In the genomic region with DNA sequence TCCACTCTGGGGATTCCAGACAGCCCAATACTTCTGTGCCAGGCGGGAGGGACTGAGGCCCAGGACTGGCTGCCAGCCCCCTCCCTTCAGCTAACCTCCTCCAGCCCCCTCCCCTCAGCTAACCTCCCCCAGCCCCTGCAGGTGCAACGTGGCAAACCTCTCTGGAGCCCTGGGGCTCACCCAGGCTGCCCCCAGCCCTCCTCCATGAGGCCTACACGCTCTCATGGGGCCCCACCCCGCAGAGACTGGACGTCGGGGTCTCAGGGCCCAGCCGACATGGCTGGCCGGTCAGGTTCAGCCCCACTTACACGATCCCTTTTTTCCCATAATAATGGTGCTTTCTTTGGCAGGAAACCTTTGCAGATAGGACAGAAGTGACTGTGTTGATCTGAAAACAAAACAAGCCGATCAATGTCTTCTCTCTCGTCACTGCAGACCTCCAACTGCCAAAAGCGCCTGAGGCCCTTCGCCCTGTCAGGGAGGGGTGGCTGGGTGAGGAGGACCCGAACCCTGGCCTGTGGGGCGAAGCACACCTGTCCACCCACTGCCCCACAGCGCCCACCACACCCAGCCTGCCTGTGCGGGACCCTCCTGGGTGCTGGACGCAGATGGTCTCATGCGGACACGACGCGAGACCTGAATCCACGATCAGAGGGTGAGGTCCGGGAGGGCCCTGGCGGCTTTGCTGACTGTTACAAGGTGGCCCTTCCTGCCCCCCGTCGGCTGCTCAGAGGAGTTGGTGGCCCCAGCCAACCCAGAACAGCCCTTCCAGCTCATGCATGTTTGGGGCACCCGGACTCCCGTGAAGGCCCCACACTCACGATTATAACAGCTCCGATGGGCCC, we compare ENCODE assay signal across 26 cellular contexts. TPM values are rescaled to one million over a fixed set of nuclear protein-coding genes. Genes with fewer than 3 reads are reported as not detected.
DNase-seq lines count a peak whose midpoint lies in the region; ATAC-seq, FAIRE-seq and TF ChIP-seq lines count a peak whose summit lies in the region.
"Had no signal": no experiment of that assay in that cellular context is flagged by ENCODE, and none has a peak within 500 bp of the region (broad histone marks: within the 10 kb centered on the region; RNA-seq: fewer than 3 reads in every experiment).

No MANE protein-coding gene starts in this region.

- no peak overlapping the region for H3K23ac ChIP-seq in H9 (ENCODE audit: insufficient read length, low read depth, low read length)

- H2AK5ac ChIP-seq in H9 (ENCODE audit: insufficient read length, low read length) = no peak overlapping the region

- WGBS in H9 (ENCODE audit: extremely low coverage, insufficient read length, low lambda C conversion rate) = no CpG with 5 or more reads among the region's 31 CpGs

- H2AFZ ChIP-seq in H9 (ENCODE audit: low read length) = no peak overlapping the region

- H3K27ac Mint-ChIP-seq in H9 = peak overlapping the region in 2 of 3 experiments; percentile 23 to 40; a peak in 3 of 7 replicates
- peak overlapping the region; percentile 68 for H3K27ac Mint-ChIP-seq in stimulated activated effector memory CD8-positive, alpha-beta T cell treated with anti-CD3 and anti-CD28 coated beads, Interleukin-12 subunit alpha, Interleukin-12 subunit beta, amount 100 ng/mL, for 72 hours
- H3K27ac Mint-ChIP-seq: B cell; CD8-positive, alpha-beta T cell had no signal

- H3K4me1 ChIP-seq in left ventricle myocardium inferior (no peaks in the 10 kb centered on the region), H9 (ENCODE audit: insufficient read depth, low read length) (no peaks in the 10 kb centered on the region), kidney (ENCODE audit: control insufficient read depth in 1 of 2, insufficient read depth in 1 of 2, low read depth in 1 of 2, low read length in 2 of 2) (peaks cover 4 to 8% of the 10 kb centered on the region in 2 donors)

- no peak overlapping the region for H3K4ac ChIP-seq in H9 (ENCODE audit: low read depth, low read length)

- no peaks in the 10 kb centered on the region for H3K36me3 ChIP-seq in left ventricle myocardium inferior
- H3K36me3 ChIP-seq in kidney (ENCODE audit: control insufficient read depth in 1 of 2, insufficient read depth in 2 of 2, low read length in 2 of 2) = peaks cover 2% of the 10 kb centered on the region in 2 donors

- no peaks in the 10 kb centered on the region for H3K79me2 ChIP-seq in H9 (ENCODE audit: insufficient read depth, low read length)

- no peak overlapping the region for H4K5ac ChIP-seq in H9 (ENCODE audit: insufficient read length, low read depth, low read length)

- H3K9me3 ChIP-seq in left ventricle myocardium inferior (replicated peaks) (no peaks in the 10 kb centered on the region), H9 (ENCODE audit: control insufficient read depth, low read depth, low read length) (no peaks in the 10 kb centered on the region), kidney (ENCODE audit: control insufficient read depth in 1 of 2, low read length in 2 of 2) (no peaks in the 10 kb centered on the region)

- no peak overlapping the region; a peak in 1 of 5 replicates for H3K4me3 Mint-ChIP-seq in H9
- H3K4me3 Mint-ChIP-seq in stimulated activated effector memory CD8-positive, alpha-beta T cell treated with anti-CD3 and anti-CD28 coated beads, Interleukin-12 subunit alpha, Interleukin-12 subunit beta, amount 100 ng/mL, for 72 hours = no peak overlapping the region
- H3K4me3 Mint-ChIP-seq: B cell; CD8-positive, alpha-beta T cell had no signal

- FAIRE-seq in kidney (lab: Jason Lieb, UNC) = no peak
- FAIRE-seq: GM12892, GM19239, HTR-8/SVneo had no signal

- H2BK12ac ChIP-seq in H9 (ENCODE audit: insufficient read length, low read depth, low read length) = no peak overlapping the region

- peaks cover 0 to 5% (median 3%) of the 10 kb centered on the region in 3 experiments; a peak in 2 of 7 replicates for H3K36me3 Mint-ChIP-seq in H9 (ENCODE audit: insufficient read depth in 1 of 3, low read depth in 3 of 3)
- no peaks in the 10 kb centered on the region for H3K36me3 Mint-ChIP-seq in stimulated activated effector memory CD8-positive, alpha-beta T cell treated with anti-CD3 and anti-CD28 coated beads, Interleukin-12 subunit alpha, Interleukin-12 subunit beta, amount 100 ng/mL, for 72 hours
- H3K36me3 Mint-ChIP-seq: CD8-positive, alpha-beta T cell had no signal

- no peak overlapping the region for H3T11ph ChIP-seq in H9 (ENCODE audit: low read length)

- ATAC-seq in Right ventricle myocardium inferior = no peak
- no peak for ATAC-seq in stimulated activated effector memory CD8-positive, alpha-beta T cell treated with anti-CD3 and anti-CD28 coated beads, Interleukin-12 subunit alpha, Interleukin-12 subunit beta, amount 100 ng/mL, for 72 hours
- ATAC-seq: CD8-positive, alpha-beta T cell; PC-3 had no signal

- peaks cover 12% of the 10 kb centered on the region in 2 experiments for H3K4me1 Mint-ChIP-seq in H9
- peaks cover 55% of the 10 kb centered on the region for H3K4me1 Mint-ChIP-seq in stimulated activated effector memory CD8-positive, alpha-beta T cell treated with anti-CD3 and anti-CD28 coated beads, Interleukin-12 subunit alpha, Interleukin-12 subunit beta, amount 100 ng/mL, for 72 hours

- H3K27ac ChIP-seq in left ventricle myocardium inferior (replicated peaks) = no peak overlapping the region
- no peak overlapping the region for H3K27ac ChIP-seq in H9 (ENCODE audit: insufficient read length, low read depth, low read length)
- H3K27ac ChIP-seq in kidney (ENCODE audit: low read depth in 2 of 2, low read length in 2 of 2) = no peak overlapping the region
- H3K27ac ChIP-seq: C4-2B had no signal

- no peak overlapping the region for H3K56ac ChIP-seq in H9 (ENCODE audit: insufficient read length, low read depth, low read length)

- no peaks in the 10 kb centered on the region for H3K27me3 Mint-ChIP-seq in H9 (ENCODE audit: low read depth)
- H3K27me3 Mint-ChIP-seq: B cell had no signal

- DNase-seq in Right ventricle myocardium inferior (ENCODE audit: missing footprints) (peak; percentile 57), left ventricle myocardium inferior (no peak), H9 (no peak), kidney (peak; percentile 71), NCI-H1048 (lab: John Stamatoyannopoulos, UW) (no peak), SIG-M5 (lab: John Stamatoyannopoulos, UW) (no peak)
- DNase-seq in stimulated activated effector memory CD8-positive, alpha-beta T cell treated with anti-CD3 and anti-CD28 coated beads, Interleukin-12 subunit alpha, Interleukin-12 subunit beta, amount 100 ng/mL, for 72 hours (ENCODE audit: low spot score in 2 of 2) = no peak
- no peak for DNase-seq in stimulated activated CD4-positive, alpha-beta T cell treated with anti-CD3 and anti-CD28 coated beads, Interleukin-1b, Interleukin-23, amount 100 ng/mL, for 48 hours
- DNase-seq: CD8-positive, alpha-beta T cell; DMS79 treated with DMSO at 0.1 percent for 48 hours; KBM-7; MM.1S; NCI-H1417; NCI-H1694; NCI-H2029 treated with DMSO at 0.1 percent for 48 hours; NCI-H446 treated with DMSO at 0.1 percent for 48 hours; NCI-H526; NCI-H82; NK-92 treated with Interleukin-12 subunit alpha and Interleukin-12 subunit beta, amount 100 ng/mL, for 24 hours; PC-3; SHP77 had no signal

- no peak overlapping the region for H3K18ac ChIP-seq in H9 (ENCODE audit: insufficient read length, low read depth, low read length)

- H3K27me3 ChIP-seq in left ventricle myocardium inferior (ENCODE audit: low read depth) (peaks cover 30% of the 10 kb centered on the region), H9 (ENCODE audit: insufficient read depth, low read length) (no peaks in the 10 kb centered on the region)

- no peak overlapping the region for H2BK15ac ChIP-seq in H9 (ENCODE audit: low read depth, low read length)

- H4K20me1 ChIP-seq in H9 (ENCODE audit: control insufficient read depth, insufficient read depth, insufficient read length) = no peaks in the 10 kb centered on the region

- H3K4me3 ChIP-seq in left ventricle myocardium inferior (no peak overlapping the region), kidney (ENCODE audit: low read length in 2 of 2) (no peak overlapping the region)

- H3K9me3 Mint-ChIP-seq in H9 = no peaks in the 10 kb centered on the region
- H3K9me3 Mint-ChIP-seq in stimulated activated effector memory CD8-positive, alpha-beta T cell treated with anti-CD3 and anti-CD28 coated beads, Interleukin-12 subunit alpha, Interleukin-12 subunit beta, amount 100 ng/mL, for 72 hours = no peaks in the 10 kb centered on the region
- H3K9me3 Mint-ChIP-seq: CD8-positive, alpha-beta T cell had no signal

- no peak for TF ChIP-seq CTCF in left ventricle myocardium inferior (IDR thresholded peaks at IDR 0.05; ENCODE audit: borderline replicate concordance)
- no peak for TF ChIP-seq CTCF in H9 (conservative IDR thresholded peaks at IDR 0.05)
- no peak for TF ChIP-seq CTCF in kidney (IDR thresholded peaks at IDR 0.05; ENCODE audit: borderline replicate concordance, extremely low read depth, insufficient read depth)

- no peaks in the 10 kb centered on the region for H3K23me2 ChIP-seq in H9 (ENCODE audit: insufficient read length, low read depth, low read length, poor library complexity, severe bottlenecking)

- H2BK20ac ChIP-seq in H9 (ENCODE audit: low read depth, low read length, poor library complexity, severe bottlenecking) = no peak overlapping the region

- H2BK120ac ChIP-seq in H9 (ENCODE audit: low read depth, low read length, poor library complexity, severe bottlenecking) = no peak overlapping the region

- H3K4me2 ChIP-seq in H9 (ENCODE audit: insufficient read depth, insufficient read length, low read length) = no peak overlapping the region

- H3K9ac ChIP-seq in H9 (ENCODE audit: extremely low read depth, insufficient read length, low read length) (no peak overlapping the region), kidney (ENCODE audit: low read length in 2 of 2) (no peak overlapping the region)

- H4K91ac ChIP-seq in H9 (ENCODE audit: insufficient read length, low read depth, low read length) = no peak overlapping the region

- H4K8ac ChIP-seq in H9 (replicated peaks; ENCODE audit: insufficient read length, low read depth, low read length) = no peak overlapping the region

- H2BK5ac ChIP-seq in H9 (ENCODE audit: insufficient read length, low read length) = no peak overlapping the region

- no peak overlapping the region for H3K14ac ChIP-seq in H9 (ENCODE audit: insufficient read depth, low read length)

- H3K79me1 ChIP-seq in H9 (ENCODE audit: insufficient read depth, low read depth, low read length, poor library complexity, severe bottlenecking) = no peaks in the 10 kb centered on the region

- intact Hi-C loops in Right ventricle myocardium inferior (cut with DNase I) = no loop called here
- intact Hi-C loops in left ventricle myocardium inferior (cut with micrococcal nuclease) = loop anchor here (10.0 kb wide), 1 partner anchor 176 kb away; no protein-coding TSS in a partner anchor
- intact Hi-C loops in kidney (cut with DNase I) = no loop called here

RNA-seq across cellular contexts. Expression of gene TRMU, which starts 33.6 kb away (rescaled TPM):
- total RNA-seq in Right ventricle myocardium inferior (42.2 TPM), left ventricle myocardium inferior (42.0 TPM), H9 (2021) (82.5 and 86.3 TPM in 2 replicates), kidney (40.5 TPM)
- 41.1 TPM for polyA plus RNA-seq in kidney (ENCODE audit: insufficient read depth, low read depth, low replicate concordance)

Comparison
In these comparisons a context has a peak if more than half of its experiments do, and no peak if none do; other contexts are left out.
1. DNase-seq: peak in Right ventricle myocardium inferior (single experiment) and kidney (single experiment); none in left ventricle myocardium inferior (single experiment), H9 (single experiment), stimulated activated effector memory CD8-positive, alpha-beta T cell treated with anti-CD3 and anti-CD28 coated beads, Interleukin-12 subunit alpha, Interleukin-12 subunit beta, amount 100 ng/mL, for 72 hours (0 of 2), NCI-H1048 (single experiment), stimulated activated CD4-positive, alpha-beta T cell treated with anti-CD3 and anti-CD28 coated beads, Interleukin-1b, Interleukin-23, amount 100 ng/mL, for 48 hours (single experiment) and SIG-M5 (single experiment).